28 cellular contexts compared by ENCODE assay signal in the genomic region with DNA sequence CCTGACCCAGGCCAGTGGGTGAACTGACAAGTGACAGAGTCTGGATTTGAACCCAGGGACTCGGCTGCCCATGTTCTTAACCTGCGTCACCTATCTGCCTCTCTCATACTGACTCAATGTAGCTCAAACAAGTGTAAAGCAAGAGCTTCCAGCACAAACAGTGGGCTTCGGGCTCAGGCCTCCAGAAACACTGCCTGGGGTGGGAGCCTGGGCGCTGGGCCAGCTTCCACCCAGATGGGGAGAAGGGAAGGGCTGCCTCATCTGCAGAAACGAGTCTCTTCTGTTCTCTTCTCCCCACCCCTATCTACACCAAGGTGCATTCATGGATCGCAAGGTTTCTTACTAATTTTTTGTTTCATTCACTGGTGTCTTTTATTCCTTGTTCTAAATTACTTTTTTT.
"Had no signal": no experiment of that assay in that cellular context is flagged by ENCODE, and none has a peak within 500 bp of the region (broad histone marks: within the 10 kb centered on the region; RNA-seq: fewer than 3 reads in every experiment).

No MANE protein-coding gene starts in this region.

- ATAC-seq: effector memory CD8-positive, alpha-beta T cell; heart right ventricle; left cardiac atrium; left lung; naive thymus-derived CD8-positive, alpha-beta T cell; sciatic nerve; stimulated activated naive CD8-positive, alpha-beta T cell treated with anti-CD3 and anti-CD28 coated beads, Interleukin-15, amount 100 ng/mL, for 72 hours; upper lobe of right lung had no signal

- H3K4me3 ChIP-seq: esophagus squamous epithelium, heart right ventricle, left lung, prostate gland, right atrium auricular region, smooth muscle cell, suprapubic skin, transverse colon, upper lobe of right lung, uterus had no signal

- FAIRE-seq: endometrium, islet of Langerhans had no signal

- H3K27me3 ChIP-seq: esophagus squamous epithelium, heart right ventricle, left lung, right atrium auricular region, suprapubic skin, transverse colon, upper lobe of right lung, uterus had no signal

- H3K36me3 ChIP-seq: esophagus squamous epithelium, heart right ventricle, left lung, prostate gland, right atrium auricular region, suprapubic skin, transverse colon, upper lobe of right lung, uterus had no signal

- DNase-seq: effector memory CD8-positive, alpha-beta T cell; esophagus squamous epithelium; foreskin melanocyte; glutamatergic neuron; heart right ventricle; hippocampal formation; left cardiac atrium; left lung; mesenchymal stem cell; naive thymus-derived CD8-positive, alpha-beta T cell; nephron progenitor cell; nucleus accumbens; stimulated activated CD4-positive, alpha-beta T cell treated with anti-CD3 and anti-CD28 coated beads, Interleukin-12 subunit alpha, Interleukin-12 subunit beta, amount 100 ng/mL, for 4 hours; stimulated activated CD4-positive, alpha-beta T cell treated with anti-CD3 and anti-CD28 coated beads, Interleukin-1b, Interleukin-23, amount 100 ng/mL, for 48 hours; stimulated activated CD4-positive, alpha-beta T cell treated with anti-CD3 and anti-CD28 coated beads, Interleukin-4, amount 100 ng/mL, for 1 hour; stimulated activated CD8-positive, alpha-beta memory T cell treated with anti-CD3 and anti-CD28 coated beads, Interleukin-4, amount 100 ng/mL, for 48 hours; stimulated activated naive CD4-positive, alpha-beta T cell; stimulated activated naive CD8-positive, alpha-beta T cell treated with anti-CD3 and anti-CD28 coated beads, Interleukin-15, amount 100 ng/mL, for 72 hours; transverse colon; upper lobe of right lung; uterus had no signal
